22 cellular contexts compared by ENCODE assay signal in genomic region chr11:63666874-63667273, GRCh38. TPM values are rescaled to one million over a fixed set of nuclear protein-coding genes. Genes with fewer than 3 reads are reported as not detected.
A peak's percentile ranks its signal among the peaks of the same experiment; 100 is the strongest.
DNase-seq lines count a peak whose midpoint lies in the region; ATAC-seq, FAIRE-seq and TF ChIP-seq lines count a peak whose summit lies in the region.
"Had no signal": no experiment of that assay in that cellular context is flagged by ENCODE, and none has a peak within 500 bp of the region (broad histone marks: within the 10 kb centered on the region; RNA-seq: fewer than 3 reads in every experiment).

No MANE protein-coding gene starts in this region.

- H3K27ac ChIP-seq in SK-N-SH (ENCODE audit: low read depth in 2 of 2, low read length in 1 of 2) (peak overlapping the region in 1 of 2 experiments; percentile 85; a peak in 2 of 4 replicates), thoracic aorta (peak overlapping the region; percentile 80 to 99)
- H3K27ac ChIP-seq: 22Rv1, body of pancreas, right lobe of liver had no signal

- peak overlapping the region; percentile 90; the same call in 1 of the 2 replicates for H3K4me2 ChIP-seq in SK-N-SH

- no peak overlapping the region for H2AFZ ChIP-seq in SK-N-SH (ENCODE audit: low read depth)

- peaks cover 40% of the 10 kb centered on the region for H4K20me1 ChIP-seq in SK-N-SH (ENCODE audit: insufficient read depth)

- H3K27me3 ChIP-seq in SK-N-SH (ENCODE audit: insufficient read depth) (no peaks in the 10 kb centered on the region), bronchial epithelial cell (ENCODE audit: control insufficient read depth, insufficient read depth, low read length) (no peaks in the 10 kb centered on the region), thoracic aorta (replicated peaks; ENCODE audit: insufficient read depth) (no peaks in the 10 kb centered on the region)
- H3K27me3 ChIP-seq: body of pancreas, MG63, right lobe of liver, transverse colon had no signal

- TF ChIP-seq CTCF in SK-N-SH (IDR thresholded peaks at IDR 0.05) (no peak), bronchial epithelial cell (IDR thresholded peaks at IDR 0.05; ENCODE audit: insufficient read depth, low read length, severe bottlenecking) (no peak), foreskin fibroblast (IDR thresholded peaks at IDR 0.05; ENCODE audit: low read depth, low read length) (no peak), thoracic aorta (IDR thresholded peaks at IDR 0.05) (no peak)

- peaks cover 88% of the 10 kb centered on the region for H3K79me2 ChIP-seq in SK-N-SH (ENCODE audit: insufficient read depth)

- H3K9me2 ChIP-seq in SK-N-SH, result no peaks in the 10 kb centered on the region

- DNase-seq in SK-N-SH, result no peak
- peak; percentile 59 for DNase-seq in bronchial epithelial cell (ENCODE audit: low read depth)
- peak; percentile 60 to 84 for DNase-seq in foreskin fibroblast
- no peak for DNase-seq in thoracic aorta (ENCODE audit: low spot score)
- no peak for DNase-seq in NCI-H446 (lab: John Stamatoyannopoulos, UW)
- no peak for DNase-seq in DMS53 treated with DMSO at 0.1 percent for 48 hours (lab: John Stamatoyannopoulos, UW; ENCODE audit: unreplicated experiment)
- DNase-seq: activated gamma-delta T cell treated with Interleukin-2 at 50 U/mL for 16 hours; body of pancreas; CD4-positive, alpha-beta memory T cell; effector CD4-positive, alpha-beta T cell; GOT3; MG63; NCI-H2029; NCI-H526 treated with DMSO at 0.1 percent for 48 hours; right lobe of liver; SW 1271; transverse colon had no signal

- H3K4me3 ChIP-seq in SK-N-SH (ENCODE audit: low read depth in 2 of 2, low read length in 1 of 2), result no peak overlapping the region
- no peak overlapping the region for H3K4me3 ChIP-seq in bronchial epithelial cell (ENCODE audit: low read depth, low read length)
- peak overlapping the region in 1 of 2 donors; percentile 10 for H3K4me3 ChIP-seq in foreskin fibroblast (ENCODE audit: low read depth in 1 of 2, low read length in 2 of 2)
- H3K4me3 ChIP-seq in thoracic aorta, result peak overlapping the region; percentile 94
- H3K4me3 ChIP-seq: body of pancreas, MG63, right lobe of liver, transverse colon had no signal

- TF ChIP-seq RAD21 in SK-N-SH (IDR thresholded peaks at IDR 0.05; ENCODE audit: low read length), result no peak

- POLR2A ChIA-PET in SK-N-SH (lab: Yijun Ruan, JAX), result no interaction called here

- peaks cover 30% of the 10 kb centered on the region for H3F3A ChIP-seq in SK-N-SH (replicated peaks; ENCODE audit: insufficient read depth)

- CTCF ChIA-PET in SK-N-SH (lab: Yijun Ruan, JAX), result interaction anchor here (0.6 kb wide), 1 partner anchor 70 kb away, joined by 3 read pairs; no protein-coding TSS in a partner anchor

- H3K9me3 ChIP-seq in SK-N-SH (no peaks in the 10 kb centered on the region), thoracic aorta (no peaks in the 10 kb centered on the region)
- H3K9me3 ChIP-seq: body of pancreas, MG63, right lobe of liver, transverse colon had no signal

- 83% methylated on average over 4 of the region's 4 CpGs for WGBS in SK-N-SH (ENCODE audit: low lambda C conversion rate)

- ATAC-seq in SK-N-SH treated with all-trans-retinoic acid at 6 μM for 48 hours (no peak), thoracic aorta (ENCODE audit: insufficient number of reproducible peaks, low FRiP score, low read depth) (no peak), GM18907 (IDR thresholded peaks at IDR 0.05; ENCODE audit: unreplicated experiment) (no peak)
- ATAC-seq: body of pancreas, right lobe of liver had no signal

- no peak overlapping the region for H3K9ac ChIP-seq in SK-N-SH

- H3K36me3 ChIP-seq in SK-N-SH (replicated peaks in 1 of 2; ENCODE audit: control insufficient read depth in 1 of 2, insufficient read depth in 2 of 2, low read length in 1 of 2) (peaks cover 0 to 12% of the 10 kb centered on the region in 2 experiments), bronchial epithelial cell (ENCODE audit: control insufficient read depth, insufficient read depth, low read length) (no peaks in the 10 kb centered on the region), thoracic aorta (no peaks in the 10 kb centered on the region)
- H3K36me3 ChIP-seq: right lobe of liver, transverse colon had no signal

- FAIRE-seq in bronchial epithelial cell (lab: Jason Lieb, UNC), result no peak
- FAIRE-seq: GM12891, HTR-8/SVneo had no signal

- TF ChIP-seq EP300 in SK-N-SH (IDR thresholded peaks at IDR 0.05; ENCODE audit: borderline replicate concordance in 1 of 2, low read depth in 1 of 2, low read length in 1 of 2), result no peak

- H3K4me1 ChIP-seq in SK-N-SH (ENCODE audit: control insufficient read depth in 1 of 2, insufficient read depth in 2 of 2, low read depth in 1 of 2, low read length in 1 of 2) (peaks cover 2 to 46% of the 10 kb centered on the region in 2 experiments), thoracic aorta (ENCODE audit: control insufficient read depth in 1 of 2, low read depth in 2 of 2) (peaks cover 65 to 81% of the 10 kb centered on the region in 2 donors)

TF ChIP-seq in SK-N-SH, 30 proteins besides CTCF, POLR2A, EP300 and RAD21 (continues in another document):
- TF ChIP-seq JUND (IDR thresholded peaks at IDR 0.05) (no peak), MXI1 (IDR thresholded peaks at IDR 0.05; ENCODE audit: low read depth, low read length) (no peak), TAF1 (IDR thresholded peaks at IDR 0.05; ENCODE audit: borderline replicate concordance, low read depth, low read length) (no peak), RCOR1 (IDR thresholded peaks at IDR 0.05; ENCODE audit: low read length) (no peak), USF1 (IDR thresholded peaks at IDR 0.05; ENCODE audit: borderline replicate concordance, low read depth) (no peak), EZH2phosphoT487 (IDR thresholded peaks at IDR 0.05; ENCODE audit: borderline replicate concordance, low read depth) (no peak), SIN3A (IDR thresholded peaks at IDR 0.05; ENCODE audit: borderline replicate concordance, low read depth, low read length) (no peak), FOXM1 (IDR thresholded peaks at IDR 0.05; ENCODE audit: low read depth) (no peak), FOSL2 (IDR thresholded peaks at IDR 0.05; ENCODE audit: borderline replicate concordance, low read depth) (no peak), NRF1 (IDR thresholded peaks at IDR 0.05; ENCODE audit: low read depth, low read length) (no peak), TCF12 (IDR thresholded peaks at IDR 0.05) (no peak)

TF ChIP-seq in SK-N-SH treated with all-trans-retinoic acid at 6 μM for 48 hours, 23 proteins besides CTCF, POLR2A, EP300 and RAD21 (continues in another document):
- TF ChIP-seq ZC3H10 (CRISPR knock-in tag; IDR thresholded peaks at IDR 0.05), result no peak
- TF ChIP-seq POU6F1 (CRISPR knock-in tag; IDR thresholded peaks at IDR 0.05; ENCODE audit: borderline replicate concordance, low read depth), result no peak
- no peak for TF ChIP-seq CREB5 (CRISPR knock-in tag; IDR thresholded peaks at IDR 0.05; ENCODE audit: low read depth)
- TF ChIP-seq ARNTL (CRISPR knock-in tag; IDR thresholded peaks at IDR 0.05; ENCODE audit: borderline replicate concordance, low read depth), result no peak
- TF ChIP-seq CSDC2 (CRISPR knock-in tag; IDR thresholded peaks at IDR 0.05), result no peak
- TF ChIP-seq OSR1 (CRISPR knock-in tag; IDR thresholded peaks at IDR 0.05), result no peak
- no peak for TF ChIP-seq ESRRG (CRISPR knock-in tag; IDR thresholded peaks at IDR 0.05)

RNA-seq across cellular contexts. Expression of gene ATL3, which starts 4.3 kb away (rescaled TPM):
- 13.1 and 17.8 TPM in 2 replicates for polyA plus RNA-seq in SK-N-SH (2012; rRNA removed)
- 16.4 and 17.8 TPM in 2 replicates for polyA plus RNA-seq in SK-N-SH (2012; cell fraction: cytosol; rRNA removed)
- polyA plus RNA-seq in SK-N-SH (2012; cell fraction: nucleus; rRNA removed), result 10.0 and 12.4 TPM in 2 replicates
- total RNA-seq in bronchial epithelial cell (63.7 and 81.0 TPM in 2 replicates), thoracic aorta (100 to 1,000 TPM; 188 to 192 TPM)

RNA-seq across cellular contexts. Expression of gene RTN3, which starts 14.4 kb away (rescaled TPM):
- polyA plus RNA-seq in SK-N-SH (2012; rRNA removed), result 52.7 and 59.0 TPM in 2 replicates
- polyA plus RNA-seq in SK-N-SH (2012; cell fraction: cytosol; rRNA removed), result 68.0 and 70.9 TPM in 2 replicates
- polyA plus RNA-seq in SK-N-SH (2012; cell fraction: nucleus; rRNA removed), result 23.2 and 32.0 TPM in 2 replicates
- total RNA-seq in bronchial epithelial cell (29.0 and 38.5 TPM in 2 replicates), thoracic aorta (10 to 100 TPM; 75.1 to 91.1 TPM)

RNA-seq across cellular contexts. Expression of gene PLAAT3, which starts 52.6 kb away (rescaled TPM):
- polyA plus RNA-seq in SK-N-SH (2012; rRNA removed), result 39.6 and 44.0 TPM in 2 replicates
- polyA plus RNA-seq in SK-N-SH (2012; cell fraction: cytosol; rRNA removed), result 32.8 and 36.7 TPM in 2 replicates
- 18.0 and 24.4 TPM in 2 replicates for polyA plus RNA-seq in SK-N-SH (2012; cell fraction: nucleus; rRNA removed)
- 0.51 and 2.1 TPM in 2 replicates for total RNA-seq in bronchial epithelial cell
- 10 to 100 TPM; 29.5 to 48.7 TPM for total RNA-seq in thoracic aorta

Comparison
In these comparisons a context has a peak if more than half of its experiments do, and no peak if none do; other contexts are left out.
1. DNase-seq: peak in bronchial epithelial cell (single experiment) and foreskin fibroblast (2 of 2); none in SK-N-SH (single experiment), thoracic aorta (single experiment), NCI-H446 (0 of 2) and DMS53 treated with DMSO at 0.1 percent for 48 hours (single experiment).